24 cellular contexts compared by ENCODE assay signal in genomic region chr6:145370559-145370958, GRCh38.
"Had no signal": no experiment of that assay in that cellular context is flagged by ENCODE, and none has a peak within 500 bp of the region (broad histone marks: within the 10 kb centered on the region; RNA-seq: fewer than 3 reads in every experiment).

No MANE protein-coding gene starts in this region.

- H3K9me3 ChIP-seq: left ventricle myocardium inferior, ovary, right atrium auricular region, right lobe of liver, tibial nerve, uterus had no signal

- H3K4me1 ChIP-seq: right lobe of liver, tibial nerve, uterus had no signal

- H3K27me3 Mint-ChIP-seq: progenitor cell of endocrine pancreas; stimulated activated memory B cell treated with anti-CD40 and anti-IgM and Interleukin-4, amounts not matched to agents 10 μg/mL and 1 μg/mL and 100 μg/mL, for 72 hours; stimulated activated naive CD8-positive, alpha-beta T cell treated with anti-CD3 and anti-CD28 coated beads, Interleukin-15, amount 100 ng/mL, for 72 hours had no signal

- ATAC-seq: natural killer cell; right lobe of liver; stimulated activated memory B cell treated with anti-CD40 and anti-IgM and Interleukin-4, amounts not matched to agents 10 μg/mL and 1 μg/mL and 100 μg/mL, for 72 hours; stimulated activated naive CD8-positive, alpha-beta T cell treated with anti-CD3 and anti-CD28 coated beads, Interleukin-15, amount 100 ng/mL, for 72 hours had no signal

- H3K36me3 ChIP-seq: left ventricle myocardium inferior, ovary, right atrium auricular region, right lobe of liver, tibial nerve, uterus had no signal

- H3K27ac Mint-ChIP-seq: mesothelial cell of epicardium; naive B cell; natural killer cell; nephron progenitor cell; progenitor cell of endocrine pancreas; stimulated activated memory B cell treated with anti-CD40 and anti-IgM and Interleukin-4, amounts not matched to agents 10 μg/mL and 1 μg/mL and 100 μg/mL, for 72 hours; stimulated activated naive CD8-positive, alpha-beta T cell treated with anti-CD3 and anti-CD28 coated beads, Interleukin-15, amount 100 ng/mL, for 72 hours; type B pancreatic cell had no signal

- H3K9me3 Mint-ChIP-seq: mesothelial cell of epicardium, nephron progenitor cell had no signal

- H3K27ac ChIP-seq: left ventricle myocardium inferior, ovary, right atrium auricular region, right lobe of liver, tibial nerve, uterus had no signal

- H3K4me1 Mint-ChIP-seq: natural killer cell; stimulated activated naive CD8-positive, alpha-beta T cell treated with anti-CD3 and anti-CD28 coated beads, Interleukin-15, amount 100 ng/mL, for 72 hours had no signal

- H3K4me2 ChIP-seq: smooth muscle cell had no signal

- DNase-seq: islet precursor cell; left ventricle myocardium inferior; mesendoderm; naive B cell; natural killer cell; nephron progenitor cell; ovary; right lobe of liver; stimulated activated CD4-positive, alpha-beta T cell treated with anti-CD3 and anti-CD28 coated beads, Interleukin-1b, Interleukin-23, amount 100 ng/mL, for 48 hours; stimulated activated CD4-positive, alpha-beta T cell treated with anti-CD3 and anti-CD28 coated beads, Interleukin-2, amount 100 ng/mL, for 48 hours; stimulated activated CD4-positive, alpha-beta T cell treated with anti-CD3 and anti-CD28 coated beads, Interleukin-4, amount 100 ng/mL, for 4 hours; stimulated activated CD8-positive, alpha-beta memory T cell treated with anti-CD3 and anti-CD28 coated beads, Interleukin-4, amount 100 ng/mL, for 48 hours; stimulated activated naive CD4-positive, alpha-beta T cell treated with Interleukin-2 at 50 U/mL for 16 hours; stimulated activated naive CD8-positive, alpha-beta T cell treated with anti-CD3 and anti-CD28 coated beads, Interleukin-15, amount 100 ng/mL, for 72 hours; substantia nigra; uterus had no signal

- H3K27me3 ChIP-seq: ovary, right atrium auricular region, right lobe of liver, tibial nerve, uterus had no signal

- H3K36me3 Mint-ChIP-seq: mesothelial cell of epicardium; naive B cell; natural killer cell; stimulated activated memory B cell treated with anti-CD40 and anti-IgM and Interleukin-4, amounts not matched to agents 10 μg/mL and 1 μg/mL and 100 μg/mL, for 72 hours; type B pancreatic cell had no signal

- H3K4me3 ChIP-seq: left ventricle myocardium inferior, lung, ovary, right atrium auricular region, right lobe of liver, smooth muscle cell, tibial nerve, uterus had no signal

- H3K4me3 Mint-ChIP-seq: mesothelial cell of epicardium; natural killer cell; nephron progenitor cell; stimulated activated memory B cell treated with anti-CD40 and anti-IgM and Interleukin-4, amounts not matched to agents 10 μg/mL and 1 μg/mL and 100 μg/mL, for 72 hours; stimulated activated naive CD8-positive, alpha-beta T cell treated with anti-CD3 and anti-CD28 coated beads, Interleukin-15, amount 100 ng/mL, for 72 hours; type B pancreatic cell had no signal
